ENCODE assay signal across 8 cellular contexts in the genomic region with DNA sequence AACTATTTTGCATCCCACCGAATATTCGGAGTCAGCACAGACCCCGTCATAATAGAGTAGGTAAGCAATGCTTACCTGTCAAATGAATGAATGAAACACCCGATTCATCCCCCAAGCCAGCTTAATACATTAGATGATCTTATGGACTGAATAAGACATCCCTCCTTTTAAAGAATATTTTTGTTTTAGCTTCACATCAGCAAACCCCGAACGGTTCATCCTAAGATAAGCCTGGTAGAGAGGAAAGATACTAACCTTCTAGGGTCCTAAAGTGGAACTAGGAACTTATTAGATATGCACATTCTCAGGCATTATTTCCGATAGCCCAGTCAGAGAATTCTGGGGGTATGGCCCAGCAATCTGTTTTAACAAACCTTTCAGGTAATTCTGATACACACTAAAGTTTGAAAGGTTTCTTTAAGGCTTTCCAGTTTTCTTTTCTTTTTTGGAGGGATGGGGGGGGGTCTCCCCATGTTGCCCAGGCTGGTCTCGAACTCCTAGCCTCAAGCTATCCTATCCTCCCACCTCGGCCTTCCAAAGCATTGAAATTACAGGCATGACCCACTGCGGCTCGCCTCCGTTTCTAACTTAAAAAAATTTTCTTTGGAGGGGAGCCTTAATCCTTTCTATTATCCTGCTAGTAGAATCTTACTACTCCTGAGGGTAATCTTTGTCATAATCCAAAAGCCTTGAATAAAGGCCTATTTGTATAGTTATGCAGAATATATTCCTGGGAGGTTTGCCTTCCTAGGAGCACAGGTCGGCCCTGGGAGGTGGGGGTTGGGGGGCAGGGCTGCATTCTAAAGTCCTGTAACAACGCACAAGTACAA. TPM values are rescaled to one million over a fixed set of nuclear protein-coding genes. Genes with fewer than 3 reads are reported as not detected.
DNase-seq lines count a peak whose midpoint lies in the region; ATAC-seq lines count a peak whose summit lies in the region.

No MANE protein-coding gene starts in this region.

- H3K27me3 ChIP-seq in HUES48 (ENCODE audit: control insufficient read depth, insufficient read depth, low read length), result no peaks in the 10 kb centered on the region
- H3K27me3 ChIP-seq in iPS-15b (ENCODE audit: control insufficient read depth, insufficient read depth, low read length), result no peaks in the 10 kb centered on the region

- ATAC-seq in activated naive CD4-positive, alpha-beta T cell treated with anti-CD3 and anti-CD28 coated beads, Interleukin-2, amount 50 U/mL, for 72 hours, result no peak
- ATAC-seq in stimulated activated effector memory CD8-positive, alpha-beta T cell treated with anti-CD3 and anti-CD28 coated beads, Interleukin-12 subunit alpha, Interleukin-12 subunit beta, amount 100 ng/mL, for 72 hours, result no peak
- ATAC-seq in HG02973 (IDR thresholded peaks at IDR 0.05; ENCODE audit: unreplicated experiment), result no peak

- no peaks in the 10 kb centered on the region for H3K9me3 Mint-ChIP-seq in activated naive CD4-positive, alpha-beta T cell treated with anti-CD3 and anti-CD28 coated beads, Interleukin-2, amount 50 U/mL, for 72 hours
- no peaks in the 10 kb centered on the region for H3K9me3 Mint-ChIP-seq in stimulated activated effector memory CD8-positive, alpha-beta T cell treated with anti-CD3 and anti-CD28 coated beads, Interleukin-12 subunit alpha, Interleukin-12 subunit beta, amount 100 ng/mL, for 72 hours

- peaks cover 39 to 71% of the 10 kb centered on the region in 2 donors for H3K36me3 Mint-ChIP-seq in activated naive CD4-positive, alpha-beta T cell treated with anti-CD3 and anti-CD28 coated beads, Interleukin-2, amount 50 U/mL, for 72 hours
- H3K36me3 Mint-ChIP-seq in stimulated activated effector memory CD8-positive, alpha-beta T cell treated with anti-CD3 and anti-CD28 coated beads, Interleukin-12 subunit alpha, Interleukin-12 subunit beta, amount 100 ng/mL, for 72 hours, result peaks cover 52% of the 10 kb centered on the region

- H3K4me3 Mint-ChIP-seq in stimulated activated effector memory CD8-positive, alpha-beta T cell treated with anti-CD3 and anti-CD28 coated beads, Interleukin-12 subunit alpha, Interleukin-12 subunit beta, amount 100 ng/mL, for 72 hours, result peak overlapping the region; percentile 76

- peaks cover 63% of the 10 kb centered on the region for H3K4me1 Mint-ChIP-seq in stimulated activated effector memory CD8-positive, alpha-beta T cell treated with anti-CD3 and anti-CD28 coated beads, Interleukin-12 subunit alpha, Interleukin-12 subunit beta, amount 100 ng/mL, for 72 hours

- H3K4me1 ChIP-seq in HUES48 (ENCODE audit: control insufficient read depth, insufficient read depth, low read length) (peaks cover 34% of the 10 kb centered on the region), iPS-15b (ENCODE audit: control insufficient read depth, insufficient read depth, low read length) (peaks cover 10% of the 10 kb centered on the region)

- peak overlapping the region; percentile 99 for H3K9ac ChIP-seq in HUES48 (ENCODE audit: low read depth, low read length)
- H3K9ac ChIP-seq in iPS-15b (ENCODE audit: low read depth, low read length), result peak overlapping the region; percentile 98

- H3K36me3 ChIP-seq in HUES48 (ENCODE audit: control insufficient read depth, insufficient read depth, low read length), result no peaks in the 10 kb centered on the region
- no peaks in the 10 kb centered on the region for H3K36me3 ChIP-seq in iPS-15b (ENCODE audit: control insufficient read depth, insufficient read depth, low read length)

- H3K27ac ChIP-seq in HUES48 (ENCODE audit: low read depth, low read length), result peak overlapping the region; percentile 100

- no peak for DNase-seq in activated naive CD4-positive, alpha-beta T cell treated with anti-CD3 and anti-CD28 coated beads, Interleukin-2, amount 50 U/mL, for 72 hours (ENCODE audit: low spot score in 2 of 2)
- no peak for DNase-seq in stimulated activated effector memory CD8-positive, alpha-beta T cell treated with anti-CD3 and anti-CD28 coated beads, Interleukin-12 subunit alpha, Interleukin-12 subunit beta, amount 100 ng/mL, for 72 hours (ENCODE audit: low spot score in 2 of 2)
- DNase-seq in DMS79 treated with DMSO at 0.1 percent for 48 hours (lab: John Stamatoyannopoulos, UW) (no peak), NCI-H1417 (lab: John Stamatoyannopoulos, UW) (no peak)
- DNase-seq in stimulated activated naive CD4-positive, alpha-beta T cell (lab: John Stamatoyannopoulos, UW), result no peak

- peak overlapping the region; percentile 58 to 95 for H3K27ac Mint-ChIP-seq in activated naive CD4-positive, alpha-beta T cell treated with anti-CD3 and anti-CD28 coated beads, Interleukin-2, amount 50 U/mL, for 72 hours
- peak overlapping the region; percentile 88 for H3K27ac Mint-ChIP-seq in stimulated activated effector memory CD8-positive, alpha-beta T cell treated with anti-CD3 and anti-CD28 coated beads, Interleukin-12 subunit alpha, Interleukin-12 subunit beta, amount 100 ng/mL, for 72 hours

- H3K9me3 ChIP-seq in HUES48 (ENCODE audit: control insufficient read depth, insufficient read depth, low read length) (no peaks in the 10 kb centered on the region), iPS-15b (ENCODE audit: control insufficient read depth, insufficient read depth, low read length) (no peaks in the 10 kb centered on the region)

- H3K4me3 ChIP-seq in HUES48 (ENCODE audit: low read depth, low read length), result peak overlapping the region; percentile 96
- H3K4me3 ChIP-seq in iPS-15b (ENCODE audit: low read depth, low read length), result peak overlapping the region; percentile 96

RNA-seq across cellular contexts. Expression of a gene that starts 1.0 kb away (rescaled TPM):
- 100 to 1,000 TPM; 520 to 570 TPM for total RNA-seq in activated naive CD4-positive, alpha-beta T cell treated with anti-CD3 and anti-CD28 coated beads, Interleukin-2, amount 50 U/mL, for 72 hours
